ENCODE assay signal across 19 cellular contexts in the genomic region with DNA sequence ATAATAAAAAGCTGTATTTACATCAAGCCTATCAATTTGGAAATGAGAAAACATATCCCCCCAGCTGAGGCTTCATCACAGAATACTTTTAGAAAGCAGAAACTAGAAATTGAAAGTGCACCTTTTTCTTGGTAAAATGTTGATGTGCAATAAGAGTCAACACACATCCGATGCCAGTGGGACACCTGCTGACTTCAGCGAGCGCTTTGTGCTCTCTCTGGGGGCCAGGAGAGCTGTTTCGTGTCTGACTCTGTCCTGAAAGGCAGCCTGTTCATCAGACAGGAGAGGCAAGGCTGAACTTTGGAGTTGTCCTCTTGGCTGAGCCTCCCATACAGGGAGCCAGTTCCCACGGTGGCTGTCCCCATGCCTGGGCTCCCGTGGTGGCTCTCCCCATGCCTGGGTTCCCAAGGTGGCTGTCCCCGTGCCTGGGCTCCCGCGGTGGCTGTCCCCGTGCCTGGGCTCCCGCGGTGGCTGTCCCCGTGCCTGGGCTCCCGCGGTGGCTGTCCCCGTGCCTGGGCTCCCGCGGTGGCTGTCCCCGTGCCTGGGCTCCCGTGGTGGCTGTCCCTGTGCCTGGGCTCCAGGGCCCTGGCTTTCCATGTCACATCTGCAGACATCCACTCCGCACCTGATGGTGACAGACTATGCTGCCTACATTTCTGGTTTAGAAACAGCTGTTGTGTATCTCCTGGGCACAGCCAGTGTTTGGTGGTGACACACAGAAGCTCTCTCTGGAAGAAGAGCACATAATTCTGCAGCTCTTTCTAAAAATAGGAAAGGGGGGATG.
DNase-seq lines count a peak whose midpoint lies in the region; ATAC-seq and TF ChIP-seq lines count a peak whose summit lies in the region.
"Had no signal": no experiment of that assay in that cellular context is flagged by ENCODE, and none has a peak within 500 bp of the region (broad histone marks: within the 10 kb centered on the region; RNA-seq: fewer than 3 reads in every experiment).

No MANE protein-coding gene starts in this region.

- 72 to 89% methylated on average over 21 of the region's 21 CpGs for WGBS in sigmoid colon, 2 donors
- 81 to 88% (median 85%) methylated on average over 16 to 21 of the region's 21 CpGs for WGBS in adrenal gland, 4 donors

- ATAC-seq in HG03095 (IDR thresholded peaks at IDR 0.05; ENCODE audit: unreplicated experiment) (no peak), GM19467 (IDR thresholded peaks at IDR 0.05; ENCODE audit: unreplicated experiment) (no peak)
- ATAC-seq: Right ventricle myocardium inferior had no signal

- H3K27ac ChIP-seq in angular gyrus (ENCODE audit: low read depth, low read length) (peak overlapping the region; percentile 22), sigmoid colon (no peak overlapping the region), adrenal gland (no peak overlapping the region)
- H3K27ac ChIP-seq: 22Rv1, KMS-11, Peyer's patch, SK-N-MC had no signal

- no peaks in the 10 kb centered on the region for H3K9me3 ChIP-seq in sigmoid colon
- no peaks in the 10 kb centered on the region for H3K9me3 ChIP-seq in adrenal gland (replicated peaks in 1 of 3)
- H3K9me3 ChIP-seq: Peyer's patch had no signal

- no peak overlapping the region for H3K4me3 ChIP-seq in sigmoid colon
- no peak overlapping the region for H3K4me3 ChIP-seq in adrenal gland
- H3K4me3 ChIP-seq: Peyer's patch, SK-N-MC had no signal

- DNase-seq in NCI-H2171 treated with DMSO at 0.1 percent for 48 hours (lab: John Stamatoyannopoulos, UW) (peak; percentile 73), NCI-H2171 (lab: John Stamatoyannopoulos, UW) (no peak), NCI-H1694 (lab: John Stamatoyannopoulos, UW) (peak; percentile 84), sigmoid colon (peak; percentile 40), adrenal gland (no peak)
- DNase-seq: AML-193, H7, HFFc6, NCI-H1417 treated with DMSO at 0.1 percent for 48 hours, NCI-H2029, NCI-H510A treated with DMSO at 0.1 percent for 48 hours had no signal

- TF ChIP-seq CTCF in sigmoid colon (IDR thresholded peaks at IDR 0.05) (no peak), adrenal gland (IDR thresholded peaks at IDR 0.05) (no peak)

- H3K4me1 ChIP-seq in sigmoid colon (no peaks in the 10 kb centered on the region), adrenal gland (replicated peaks in 1 of 2) (no peaks in the 10 kb centered on the region)
- H3K4me1 ChIP-seq: Peyer's patch had no signal

- intact Hi-C loops in sigmoid colon (cut with DNase I) = no loop called here
- intact Hi-C loops in adrenal gland (cut with DNase I) = no loop called here

- H3K36me3 ChIP-seq in sigmoid colon = no peaks in the 10 kb centered on the region
- no peaks in the 10 kb centered on the region for H3K36me3 ChIP-seq in adrenal gland (replicated peaks in 1 of 2)
- H3K36me3 ChIP-seq: Peyer's patch had no signal

- peaks cover 0 to 33% (median 2%) of the 10 kb centered on the region in 3 donors for H3K27me3 ChIP-seq in sigmoid colon
- H3K27me3 ChIP-seq in adrenal gland = no peaks in the 10 kb centered on the region
- H3K27me3 ChIP-seq: Peyer's patch had no signal

- TF ChIP-seq EP300 in sigmoid colon (IDR thresholded peaks at IDR 0.05) = no peak

- TF ChIP-seq POLR2A in sigmoid colon (IDR thresholded peaks at IDR 0.05) = no peak
- no peak for TF ChIP-seq POLR2A in adrenal gland (IDR thresholded peaks at IDR 0.05)

Comparison
In these comparisons a context has a peak if more than half of its experiments do, and no peak if none do; other contexts are left out.
1. DNase-seq: peak in NCI-H2171 treated with DMSO at 0.1 percent for 48 hours (single experiment), NCI-H1694 (single experiment) and sigmoid colon (single experiment); none in NCI-H2171 (single experiment) and adrenal gland (0 of 7).